Comparison of ENCODE assay signal across 30 cellular contexts in genomic region chr22:37715760-37716159, GRCh38.
"Had no signal": no experiment of that assay in that cellular context is flagged by ENCODE, and none has a peak within 500 bp of the region (broad histone marks: within the 10 kb centered on the region; RNA-seq: fewer than 3 reads in every experiment).

No MANE protein-coding gene starts in this region.

- H3K4me1 ChIP-seq: adrenal gland, ascending aorta, body of pancreas, breast epithelium, colonic mucosa had no signal

- H3K36me3 ChIP-seq: adrenal gland, ascending aorta, brain microvascular endothelial cell, breast epithelium, colonic mucosa had no signal

- H3K4me3 ChIP-seq: adrenal gland, ascending aorta, body of pancreas, breast epithelium, cardiac muscle cell, colonic mucosa had no signal

- H3K27me3 ChIP-seq: adrenal gland, ascending aorta, body of pancreas, brain microvascular endothelial cell, breast epithelium, cardiac muscle cell, colonic mucosa had no signal

- ATAC-seq: activated naive CD4-positive, alpha-beta T cell treated with anti-CD3 and anti-CD28 coated beads, Interleukin-2, amount 50 U/mL, for 72 hours; activated naive CD8-positive, alpha-beta T cell treated with anti-CD3 and anti-CD28 coated beads, Interleukin-2, amount 50 U/mL, for 24 hours; activated T-cell treated with anti-CD3 and anti-CD28 coated beads, Interleukin-2, amount 50 U/mL, for 72 hours; activated T-helper 17 cell treated with anti-CD3 and anti-CD28 coated beads, Interleukin-2, amount 50 U/mL, for 72 hours; body of pancreas had no signal

- DNase-seq: activated effector memory CD4-positive, alpha-beta T cell treated with anti-CD3 and anti-CD28 coated beads, Interleukin-2, amount 50 U/mL, for 16 hours; activated effector memory CD4-positive, alpha-beta T cell treated with Interleukin-2 at 50 U/mL for 16 hours; activated gamma-delta T cell; activated gamma-delta T cell treated with Interleukin-2 at 50 U/mL for 16 hours; activated naive CD4-positive, alpha-beta T cell; activated naive CD4-positive, alpha-beta T cell treated with anti-CD3 and anti-CD28 coated beads for 36 hours; activated naive CD4-positive, alpha-beta T cell treated with anti-CD3 and anti-CD28 coated beads, Interleukin-2, amount 10 ng/mL, durations not matched to agents 7 days and 5 days; activated naive CD4-positive, alpha-beta T cell treated with anti-CD3 and anti-CD28 coated beads, Interleukin-2, amount 50 U/mL, for 16 hours; activated naive CD4-positive, alpha-beta T cell treated with Interleukin-2 at 50 U/mL for 16 hours; activated naive CD8-positive, alpha-beta T cell treated with anti-CD3 and anti-CD28 coated beads for 36 hours; activated naive CD8-positive, alpha-beta T cell treated with anti-CD3 and anti-CD28 coated beads, Interleukin-2, amount 10 ng/mL, durations not matched to agents 7 days and 5 days; activated naive CD8-positive, alpha-beta T cell treated with anti-CD3 and anti-CD28 coated beads, Interleukin-2, amount 50 U/mL, for 24 hours; activated T-cell treated with anti-CD3 and anti-CD28 coated beads, Interleukin-2, amount 50 U/mL, for 48 hours; activated T-cell treated with anti-CD3 and anti-CD28 coated beads, Interleukin-2, amount 50 U/mL, for 72 hours; adrenal gland; amniotic stem cell; amygdala; anterior cingulate cortex; aorta; body of pancreas; brain microvascular endothelial cell; caudate nucleus; central memory CD4-positive, alpha-beta T cell; cerebellar nuclear complex; colonic mucosa had no signal

- H3K27ac ChIP-seq: adrenal gland, ascending aorta, body of pancreas, brain microvascular endothelial cell, breast epithelium, cardiac muscle cell, colonic mucosa had no signal

- H3K9me3 ChIP-seq: adrenal gland, ascending aorta, body of pancreas, breast epithelium, colonic mucosa had no signal
